ENCODE assay signal across 9 cellular contexts in the genomic region with DNA sequence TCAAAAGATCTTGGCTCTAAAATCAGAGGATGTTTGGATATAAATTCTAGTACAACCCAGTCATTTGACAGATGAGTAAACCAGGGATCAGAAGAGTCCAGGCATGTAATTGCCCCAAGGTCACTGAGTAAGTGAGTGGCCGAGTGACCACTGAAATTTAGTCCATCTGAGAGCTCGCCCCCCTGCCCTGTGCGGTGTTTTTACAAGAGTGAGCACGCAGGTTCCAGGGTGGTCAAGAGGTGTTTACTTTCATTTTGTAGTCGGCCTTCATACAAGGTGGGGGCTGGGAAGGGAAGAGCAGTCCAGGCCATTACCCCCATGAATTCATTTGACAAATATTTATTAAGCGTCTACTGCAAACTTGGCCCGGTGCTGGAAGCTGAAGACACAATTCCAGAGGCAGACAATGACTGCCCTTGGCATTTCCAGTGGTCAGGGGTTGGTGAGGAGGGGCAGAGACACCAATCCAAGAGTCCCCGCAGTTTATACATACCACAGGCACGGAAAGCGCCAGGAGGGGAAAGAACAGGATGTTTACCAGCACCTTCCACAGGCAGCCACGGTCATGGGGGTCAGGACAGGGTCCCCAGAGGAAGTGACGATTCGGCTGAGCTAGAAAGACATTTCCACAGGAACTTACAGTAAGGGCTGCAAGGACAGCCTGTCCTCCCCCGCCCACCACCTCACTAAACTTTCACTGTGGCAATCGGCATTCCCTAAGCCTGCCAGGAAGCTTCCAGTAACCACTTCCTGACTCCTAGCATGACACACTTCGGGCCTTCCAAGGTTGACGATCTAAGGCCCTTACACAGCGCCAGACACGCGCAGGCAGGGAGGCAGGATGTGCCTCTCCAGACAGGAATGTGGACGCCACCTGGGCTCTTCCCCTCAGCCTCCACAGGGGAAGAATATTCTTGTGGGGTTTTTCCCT. TPM values are rescaled to one million over a fixed set of nuclear protein-coding genes. Genes with fewer than 3 reads are reported as not detected.
DNase-seq lines count a peak whose midpoint lies in the region; ATAC-seq and TF ChIP-seq lines count a peak whose summit lies in the region.
"Had no signal": no experiment of that assay in that cellular context is flagged by ENCODE, and none has a peak within 500 bp of the region (broad histone marks: within the 10 kb centered on the region; RNA-seq: fewer than 3 reads in every experiment).

No MANE protein-coding gene starts in this region.

- H3K36me3 ChIP-seq in GM23338 (ENCODE audit: insufficient read depth) = no peaks in the 10 kb centered on the region
- no peaks in the 10 kb centered on the region for H3K36me3 ChIP-seq in esophagus squamous epithelium

- intact Hi-C loops in esophagus squamous epithelium (cut with DNase I) = loop anchor here (10.0 kb wide), 1 partner anchor 88 kb away; no protein-coding TSS in a partner anchor

- H4K20me1 ChIP-seq in GM23338 (replicated peaks; ENCODE audit: insufficient read depth) = no peaks in the 10 kb centered on the region

- H2AFZ ChIP-seq in GM23338 = peak overlapping the region; percentile 69; the same call in 1 of the 2 replicates

- no peaks in the 10 kb centered on the region for H3K79me2 ChIP-seq in GM23338 (replicated peaks; ENCODE audit: insufficient read depth)

- H3K27ac Mint-ChIP-seq in GM23338 (no peak overlapping the region; the same call in 1 of the 2 replicates), T-cell (peak overlapping the region; percentile 86 to 94)
- peak overlapping the region; percentile 89 to 97 for H3K27ac Mint-ChIP-seq in natural killer cell treated with Interleukin-12 subunit alpha and Interleukin-12 subunit beta and Interleukin-15 and Interleukin-18, amount 100 ng/mL, for 72 hours

- WGBS in esophagus squamous epithelium, 2 donors = 23 to 29% methylated on average over 18 to 21 of the region's 21 CpGs

- peaks cover 22% of the 10 kb centered on the region for H3K4me1 ChIP-seq in GM23338 (ENCODE audit: insufficient read depth)
- peaks cover 39 to 66% (median 49%) of the 10 kb centered on the region in 3 donors for H3K4me1 ChIP-seq in esophagus squamous epithelium

- H3K27ac ChIP-seq in GM23338 (ENCODE audit: low read depth) (no peak overlapping the region), esophagus squamous epithelium (peak overlapping the region; percentile 82 to 95 (median 90))

- H3F3A ChIP-seq in GM23338 (replicated peaks; ENCODE audit: low read depth) = peaks cover 14% of the 10 kb centered on the region; the same call in 1 of the 2 replicates

- CTCF ChIA-PET in T-cell (lab: Charles Lee) = interaction anchor here in 1 of 2 donors (3.7 kb wide), 1 partner anchor 94 kb away, joined by 24 read pairs; no protein-coding TSS in a partner anchor

- POLR2A ChIA-PET in T-cell (lab: Charles Lee) = no interaction called here

- ATAC-seq in GM23338 = peak; percentile 4
- ATAC-seq in T-cell (replicated peaks in 1 of 4) = no peak
- ATAC-seq in natural killer cell treated with Interleukin-12 subunit alpha and Interleukin-12 subunit beta and Interleukin-15 and Interleukin-18, amount 100 ng/mL, for 72 hours = no peak
- ATAC-seq in HG02623 (IDR thresholded peaks at IDR 0.05; ENCODE audit: unreplicated experiment) = no peak
- no peak for ATAC-seq in HG02870 (IDR thresholded peaks at IDR 0.05; ENCODE audit: unreplicated experiment)

- H3K36me3 Mint-ChIP-seq in GM23338 (ENCODE audit: low read depth) = peaks cover 9% of the 10 kb centered on the region; the same call in 2 of the 3 replicates
- H3K36me3 Mint-ChIP-seq in T-cell = no peaks in the 10 kb centered on the region
- H3K36me3 Mint-ChIP-seq in natural killer cell treated with Interleukin-12 subunit alpha and Interleukin-12 subunit beta and Interleukin-15 and Interleukin-18, amount 100 ng/mL, for 72 hours = peaks cover 4% of the 10 kb centered on the region

- peaks cover 34% of the 10 kb centered on the region for H3K4me1 Mint-ChIP-seq in GM23338
- peaks cover 45 to 53% (median 51%) of the 10 kb centered on the region in 3 donors for H3K4me1 Mint-ChIP-seq in T-cell
- peaks cover 49 to 51% of the 10 kb centered on the region in 2 donors for H3K4me1 Mint-ChIP-seq in natural killer cell treated with Interleukin-12 subunit alpha and Interleukin-12 subunit beta and Interleukin-15 and Interleukin-18, amount 100 ng/mL, for 72 hours (ENCODE audit: low read depth in 2 of 2)

- peak in 2 of 4 donors; percentile 29 to 36 for TF ChIP-seq POLR2A in esophagus squamous epithelium (IDR thresholded peaks at IDR 0.05)

- H3K4me3 Mint-ChIP-seq in GM23338 = no peak overlapping the region; the same call in 2 of the 3 replicates
- H3K4me3 Mint-ChIP-seq in T-cell = peak overlapping the region; percentile 59 to 96 (median 72)
- H3K4me3 Mint-ChIP-seq in natural killer cell treated with Interleukin-12 subunit alpha and Interleukin-12 subunit beta and Interleukin-15 and Interleukin-18, amount 100 ng/mL, for 72 hours = peak overlapping the region; percentile 70

- peaks cover 62% of the 10 kb centered on the region for H3K27me3 ChIP-seq in GM23338 (ENCODE audit: insufficient read depth)
- H3K27me3 ChIP-seq in esophagus squamous epithelium = no peaks in the 10 kb centered on the region

- no peaks in the 10 kb centered on the region for H3K9me2 ChIP-seq in GM23338 (ENCODE audit: insufficient read depth)

- H3K27me3 Mint-ChIP-seq in GM23338 (ENCODE audit: insufficient read depth, low read depth, poor library complexity) = peaks cover 43% of the 10 kb centered on the region
- H3K27me3 Mint-ChIP-seq in T-cell = peaks cover 0 to 3% of the 10 kb centered on the region in 2 donors
- no peaks in the 10 kb centered on the region for H3K27me3 Mint-ChIP-seq in natural killer cell treated with Interleukin-12 subunit alpha and Interleukin-12 subunit beta and Interleukin-15 and Interleukin-18, amount 100 ng/mL, for 72 hours

- TF ChIP-seq CTCF in GM23338 (conservative IDR thresholded peaks at IDR 0.05; ENCODE audit: low read depth in 2 of 2) (no peak), esophagus squamous epithelium (IDR thresholded peaks at IDR 0.05) (peak in 1 of 6 experiments; percentile 4)

- no peaks in the 10 kb centered on the region for H3K9me3 Mint-ChIP-seq in GM23338
- no peaks in the 10 kb centered on the region for H3K9me3 Mint-ChIP-seq in T-cell
- H3K9me3 Mint-ChIP-seq in natural killer cell treated with Interleukin-12 subunit alpha and Interleukin-12 subunit beta and Interleukin-15 and Interleukin-18, amount 100 ng/mL, for 72 hours = no peaks in the 10 kb centered on the region

- H3K4me3 ChIP-seq in GM23338 (peak overlapping the region; percentile 26; the same call in 1 of the 2 replicates), esophagus squamous epithelium (peak overlapping the region in 2 of 4 donors; percentile 59 to 66)

- DNase-seq in GM23338 (ENCODE audit: low spot score) (peak; percentile 40), T-cell (peak in 13 of 34 experiments; percentile 23 to 59 (median 36)), esophagus squamous epithelium (lab: John Stamatoyannopoulos, UW) (peak; percentile 49), NCI-H748 treated with DMSO at 0.1 percent for 48 hours (lab: John Stamatoyannopoulos, UW) (no peak), cerebellum (ENCODE audit: low spot score) (no peak)
- peak; percentile 62 for DNase-seq in natural killer cell treated with Interleukin-12 subunit alpha and Interleukin-12 subunit beta and Interleukin-15 and Interleukin-18, amount 100 ng/mL, for 72 hours (ENCODE audit: low spot score)

- peak overlapping the region; percentile 74; the same call in 1 of the 2 replicates for H3K4me2 ChIP-seq in GM23338

- H3K9me3 ChIP-seq in esophagus squamous epithelium = no peaks in the 10 kb centered on the region

TF ChIP-seq in GM23338, 12 proteins besides CTCF, POLR2A, EP300 and RAD21 (continues in another document):
- no peak for TF ChIP-seq EZH2phosphoT487 (IDR thresholded peaks at IDR 0.05; ENCODE audit: unreplicated experiment)
- no peak for TF ChIP-seq ZNF331 (CRISPR knock-in tag; IDR thresholded peaks at IDR 0.05; ENCODE audit: low read depth)
- no peak for TF ChIP-seq NANOG (IDR thresholded peaks at IDR 0.05; ENCODE audit: borderline replicate concordance)

RNA-seq across cellular contexts. Expression of gene MT2A, which starts 1.4 kb away (rescaled TPM):
- 8.9 and 13.9 TPM in 2 replicates for total RNA-seq in GM23338 (2014; rRNA removed; shearing (Covaris generic))
- 243 and 267 TPM in 2 replicates for polyA plus RNA-seq in GM23338 (2016; fragmentation: Nextera tagmentation; extraction: Ambion mirVana)
- total RNA-seq in T-cell = 10 to 100 TPM; 46.8 to 71.4 (median 57.1) TPM
- 100 to 1,000 TPM in 2 of 4 donors, 10 to 100 TPM in 2; 76.5 to 157 (median 96.2) TPM for total RNA-seq in esophagus squamous epithelium
- 1,000 to 10,000 TPM in 1 of 2 donors, 100 to 1,000 TPM in 1; 549 to 1,013 TPM for total RNA-seq in natural killer cell treated with Interleukin-12 subunit alpha and Interleukin-12 subunit beta and Interleukin-15 and Interleukin-18, amount 100 ng/mL, for 72 hours
- total RNA-seq in cerebellum = 3.4 TPM

RNA-seq across cellular contexts. Expression of gene MT3, which starts 17.6 kb away (rescaled TPM):
- not detected in 2 replicates for total RNA-seq in GM23338 (2014; rRNA removed; shearing (Covaris generic))
- not detected in 2 replicates for polyA plus RNA-seq in GM23338 (2016; fragmentation: Nextera tagmentation; extraction: Ambion mirVana)
- 1 to 10 TPM in 1 of 5 donors, under 1 TPM in 3, not detected in 1; 0.66 to 1.9 (median 0.84) TPM for total RNA-seq in T-cell
- total RNA-seq in esophagus squamous epithelium = not detected
- 1 to 10 TPM in 1 of 2 donors, under 1 TPM in 1; 0.70 to 4.2 TPM for total RNA-seq in natural killer cell treated with Interleukin-12 subunit alpha and Interleukin-12 subunit beta and Interleukin-15 and Interleukin-18, amount 100 ng/mL, for 72 hours
- 7.5 TPM for total RNA-seq in cerebellum

RNA-seq across cellular contexts. Expression of gene MT1E, which starts 18.6 kb away (rescaled TPM):
- total RNA-seq in GM23338 (2014; rRNA removed; shearing (Covaris generic)) = 13.9 and 31.0 TPM in 2 replicates
- 121 and 133 TPM in 2 replicates for polyA plus RNA-seq in GM23338 (2016; fragmentation: Nextera tagmentation; extraction: Ambion mirVana)
- 10 to 100 TPM in 1 of 5 donors, 1 to 10 TPM in 4; 1.9 to 10.8 (median 6.1) TPM for total RNA-seq in T-cell
- total RNA-seq in esophagus squamous epithelium = 100 to 1,000 TPM in 1 of 4 donors, 10 to 100 TPM in 3; 52.4 to 106 (median 88.7) TPM
- total RNA-seq in natural killer cell treated with Interleukin-12 subunit alpha and Interleukin-12 subunit beta and Interleukin-15 and Interleukin-18, amount 100 ng/mL, for 72 hours = 100 to 1,000 TPM in 1 of 2 donors, 10 to 100 TPM in 1; 58.5 to 148 TPM
- total RNA-seq in cerebellum = 1.1 TPM

RNA-seq across cellular contexts. Expression of gene MT1M, which starts 25.5 kb away (rescaled TPM):
- 1.1 TPM in 1 of 2 replicates, not detected in the other for total RNA-seq in GM23338 (2014; rRNA removed; shearing (Covaris generic))
- polyA plus RNA-seq in GM23338 (2016; fragmentation: Nextera tagmentation; extraction: Ambion mirVana) = 4.7 and 6.1 TPM in 2 replicates
- total RNA-seq in T-cell (not detected), esophagus squamous epithelium (1 to 10 TPM in 2 of 4 donors, under 1 TPM in 1, not detected in 1; 0.57 to 7.4 (median 4.8) TPM), cerebellum (not detected)
- total RNA-seq in natural killer cell treated with Interleukin-12 subunit alpha and Interleukin-12 subunit beta and Interleukin-15 and Interleukin-18, amount 100 ng/mL, for 72 hours = under 1 TPM in 1 of 2 donors, not detected in 1; 0.36 TPM
- total RNA-seq: T-helper 1 cell treated with Interleukin-12 subunit alpha and Interleukin-12 subunit beta and Interleukin-4 antibody, amounts not matched to agents 30 ng/mL and 1 ng/mL, for 36 hours had no signal

RNA-seq across cellular contexts. Expression of gene MT1A, which starts 31.5 kb away (rescaled TPM):
- not detected in 2 replicates for total RNA-seq in GM23338 (2014; rRNA removed; shearing (Covaris generic))
- 1.6 and 2.5 TPM in 2 replicates for polyA plus RNA-seq in GM23338 (2016; fragmentation: Nextera tagmentation; extraction: Ambion mirVana)
- total RNA-seq in T-cell (not detected), esophagus squamous epithelium (10 to 100 TPM in 1 of 4 donors, 1 to 10 TPM in 2, not detected in 1; 3.3 to 34.2 (median 5.3) TPM), cerebellum (not detected)
- 10 to 100 TPM in 1 of 2 donors, 1 to 10 TPM in 1; 6.3 to 22.4 TPM for total RNA-seq in natural killer cell treated with Interleukin-12 subunit alpha and Interleukin-12 subunit beta and Interleukin-15 and Interleukin-18, amount 100 ng/mL, for 72 hours
- total RNA-seq: T-helper 1 cell treated with Interleukin-12 subunit alpha and Interleukin-12 subunit beta and Interleukin-4 antibody, amounts not matched to agents 30 ng/mL and 1 ng/mL, for 36 hours had no signal

Comparison
In these comparisons a context has a peak if more than half of its experiments do, and no peak if none do; other contexts are left out.
1. DNase-seq: peak in GM23338 (single experiment), esophagus squamous epithelium (single experiment) and natural killer cell treated with Interleukin-12 subunit alpha and Interleukin-12 subunit beta and Interleukin-15 and Interleukin-18, amount 100 ng/mL, for 72 hours (single experiment); none in NCI-H748 treated with DMSO at 0.1 percent for 48 hours (single experiment) and cerebellum (single experiment).